1 cellular context compared by ENCODE assay signal in the genomic region with DNA sequence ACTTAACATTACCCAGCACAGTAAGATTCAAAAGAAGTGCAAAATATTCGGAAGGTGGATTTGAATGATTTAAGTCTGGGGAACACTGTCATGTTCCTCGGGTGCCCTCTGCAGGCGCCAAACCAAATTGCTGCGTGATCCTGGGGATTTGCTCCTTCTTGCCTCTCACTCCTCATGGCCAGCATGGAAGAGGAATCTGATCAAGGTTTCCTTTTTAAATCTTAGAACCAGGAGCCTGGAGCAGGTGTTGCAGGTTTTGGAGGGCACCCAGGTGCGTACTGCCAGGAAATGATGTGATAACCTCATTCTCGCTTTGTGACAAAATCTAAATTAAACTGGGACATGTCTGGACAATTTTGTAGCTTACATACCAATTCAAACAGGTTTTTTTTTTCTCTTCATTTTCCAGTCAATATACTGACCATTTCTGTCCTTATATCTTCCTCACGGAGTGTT.
TF ChIP-seq lines count a peak whose summit lies in the region.

No MANE protein-coding gene starts in this region.

TF ChIP-seq in HepG2, 621 proteins besides CTCF, POLR2A, EP300 and RAD21 (continued from another document and continues in another):
- TF ChIP-seq JUND (CRISPR knock-in tag; IDR thresholded peaks at IDR 0.05) (no peak), CEBPG (CRISPR knock-in tag; IDR thresholded peaks at IDR 0.05) (0 out of 2 replicates have a peak, but pooled peaks have one; percentile 29), MIXL1 (CRISPR knock-in tag; IDR thresholded peaks at IDR 0.05) (0 out of 2 replicates have a peak, but pooled peaks have one; percentile 56), STAG1 (CRISPR knock-in tag; IDR thresholded peaks at IDR 0.05) (peak; percentile 100), GATAD2A (CRISPR knock-in tag; IDR thresholded peaks at IDR 0.05) (peak; percentile 47; the same call in 1 of the 2 replicates), CHCHD3 (CRISPR knock-in tag; IDR thresholded peaks at IDR 0.05) (0 out of 2 replicates have a peak, but pooled peaks have one; percentile 35), FOXA3 (CRISPR knock-in tag; IDR thresholded peaks at IDR 0.05) (peak; percentile 33; the same call in 1 of the 2 replicates), SMARCC2 (IDR thresholded peaks at IDR 0.05) (peak; percentile 4; the same call in 1 of the 2 replicates), ARNT2 (CRISPR knock-in tag; IDR thresholded peaks at IDR 0.05; ENCODE audit: low read depth) (0 out of 2 replicates have a peak, but pooled peaks have one; percentile 37), HMG20B (CRISPR knock-in tag; conservative IDR thresholded peaks at IDR 0.05) (0 out of 2 replicates have a peak, but pooled peaks have one; percentile 56), ZMYM4 (CRISPR knock-in tag; IDR thresholded peaks at IDR 0.05) (peak; percentile 37; the same call in 1 of the 2 replicates), ZNF446 (CRISPR knock-in tag; IDR thresholded peaks at IDR 0.05) (no peak), ZNF614 (CRISPR knock-in tag; IDR thresholded peaks at IDR 0.05; ENCODE audit: borderline replicate concordance) (0 out of 2 replicates have a peak, but pooled peaks have one; percentile 24), ERF (CRISPR knock-in tag; IDR thresholded peaks at IDR 0.05) (peak; percentile 27; the same call in 1 of the 2 replicates), SMAD3 (CRISPR knock-in tag; IDR thresholded peaks at IDR 0.05) (peak; percentile 70; the same call in 1 of the 2 replicates), HDAC6 (IDR thresholded peaks at IDR 0.05; ENCODE audit: low read depth, low read length) (no peak), SYNCRIP (IDR thresholded peaks at IDR 0.05; ENCODE audit: insufficient read depth, low read depth, low read length) (no peak), RXRB (CRISPR knock-in tag; IDR thresholded peaks at IDR 0.05; ENCODE audit: borderline replicate concordance) (peak; percentile 59; the same call in 1 of the 2 replicates), ZNF263 (CRISPR knock-in tag; IDR thresholded peaks at IDR 0.05) (0 out of 2 replicates have a peak, but pooled peaks have one; percentile 32), GABPB1 (CRISPR knock-in tag; IDR thresholded peaks at IDR 0.05) (no peak), BRCA1 (CRISPR knock-in tag; IDR thresholded peaks at IDR 0.05) (no peak), PPARG (CRISPR knock-in tag; conservative IDR thresholded peaks at IDR 0.05) (peak; percentile 66), IRF2 (CRISPR knock-in tag; IDR thresholded peaks at IDR 0.05) (peak; percentile 67; the same call in 1 of the 2 replicates), NFE2L2 (IDR thresholded peaks at IDR 0.05; ENCODE audit: low read length) (no peak), LCORL (IDR thresholded peaks at IDR 0.05) (no peak), LCORL (CRISPR knock-in tag; IDR thresholded peaks at IDR 0.05) (no peak), SP140L (CRISPR knock-in tag; IDR thresholded peaks at IDR 0.05; ENCODE audit: borderline replicate concordance) (0 out of 2 replicates have a peak, but pooled peaks have one; percentile 46), NFE2 (CRISPR knock-in tag; IDR thresholded peaks at IDR 0.05) (0 out of 2 replicates have a peak, but pooled peaks have one; percentile 8), ZNF776 (CRISPR knock-in tag; IDR thresholded peaks at IDR 0.05) (no peak), ZNF562 (CRISPR knock-in tag; IDR thresholded peaks at IDR 0.05; ENCODE audit: borderline replicate concordance) (no peak), ZNF331 (CRISPR knock-in tag; IDR thresholded peaks at IDR 0.05) (peak; percentile 38; the same call in 1 of the 2 replicates), NR2F1 (CRISPR knock-in tag; IDR thresholded peaks at IDR 0.05) (no peak), MAZ (IDR thresholded peaks at IDR 0.05; ENCODE audit: borderline replicate concordance, low read depth, low read length) (no peak), MAZ (CRISPR knock-in tag; IDR thresholded peaks at IDR 0.05; ENCODE audit: low read depth) (no peak), KDM2A (CRISPR knock-in tag; IDR thresholded peaks at IDR 0.05; ENCODE audit: borderline replicate concordance, low read depth) (peak; percentile 59), JARID2 (CRISPR knock-in tag; IDR thresholded peaks at IDR 0.05; ENCODE audit: insufficient replicate concordance) (peak; percentile 87), SIX4 (CRISPR knock-in tag; IDR thresholded peaks at IDR 0.05) (no peak), ZNF24 (IDR thresholded peaks at IDR 0.05) (peak; percentile 58; the same call in 1 of the 2 replicates), SMC3 (IDR thresholded peaks at IDR 0.05; ENCODE audit: low read length) (peak; percentile 100), KAT7 (CRISPR knock-in tag; IDR thresholded peaks at IDR 0.05; ENCODE audit: borderline replicate concordance) (0 out of 2 replicates have a peak, but pooled peaks have one; percentile 57), ZNF292 (CRISPR knock-in tag; IDR thresholded peaks at IDR 0.05; ENCODE audit: borderline replicate concordance, low read depth) (no peak)
- TF ChIP-seq, protein P1, sequence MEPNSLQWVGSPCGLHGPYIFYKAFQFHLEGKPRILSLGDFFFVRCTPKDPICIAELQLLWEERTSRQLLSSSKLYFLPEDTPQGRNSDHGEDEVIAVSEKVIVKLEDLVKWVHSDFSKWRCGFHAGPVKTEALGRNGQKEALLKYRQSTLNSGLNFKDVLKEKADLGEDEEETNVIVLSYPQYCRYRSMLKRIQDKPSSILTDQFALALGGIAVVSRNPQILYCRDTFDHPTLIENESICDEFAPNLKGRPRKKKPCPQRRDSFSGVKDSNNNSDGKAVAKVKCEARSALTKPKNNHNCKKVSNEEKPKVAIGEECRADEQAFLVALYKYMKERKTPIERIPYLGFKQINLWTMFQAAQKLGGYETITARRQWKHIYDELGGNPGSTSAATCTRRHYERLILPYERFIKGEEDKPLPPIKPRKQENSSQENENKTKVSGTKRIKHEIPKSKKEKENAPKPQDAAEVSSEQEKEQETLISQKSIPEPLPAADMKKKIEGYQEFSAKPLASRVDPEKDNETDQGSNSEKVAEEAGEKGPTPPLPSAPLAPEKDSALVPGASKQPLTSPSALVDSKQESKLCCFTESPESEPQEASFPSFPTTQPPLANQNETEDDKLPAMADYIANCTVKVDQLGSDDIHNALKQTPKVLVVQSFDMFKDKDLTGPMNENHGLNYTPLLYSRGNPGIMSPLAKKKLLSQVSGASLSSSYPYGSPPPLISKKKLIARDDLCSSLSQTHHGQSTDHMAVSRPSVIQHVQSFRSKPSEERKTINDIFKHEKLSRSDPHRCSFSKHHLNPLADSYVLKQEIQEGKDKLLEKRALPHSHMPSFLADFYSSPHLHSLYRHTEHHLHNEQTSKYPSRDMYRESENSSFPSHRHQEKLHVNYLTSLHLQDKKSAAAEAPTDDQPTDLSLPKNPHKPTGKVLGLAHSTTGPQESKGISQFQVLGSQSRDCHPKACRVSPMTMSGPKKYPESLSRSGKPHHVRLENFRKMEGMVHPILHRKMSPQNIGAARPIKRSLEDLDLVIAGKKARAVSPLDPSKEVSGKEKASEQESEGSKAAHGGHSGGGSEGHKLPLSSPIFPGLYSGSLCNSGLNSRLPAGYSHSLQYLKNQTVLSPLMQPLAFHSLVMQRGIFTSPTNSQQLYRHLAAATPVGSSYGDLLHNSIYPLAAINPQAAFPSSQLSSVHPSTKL (CRISPR knock-in tag; IDR thresholded peaks at IDR 0.05): peak; percentile 48; the same call in 1 of the 2 replicates
- TF ChIP-seq, protein P2, sequence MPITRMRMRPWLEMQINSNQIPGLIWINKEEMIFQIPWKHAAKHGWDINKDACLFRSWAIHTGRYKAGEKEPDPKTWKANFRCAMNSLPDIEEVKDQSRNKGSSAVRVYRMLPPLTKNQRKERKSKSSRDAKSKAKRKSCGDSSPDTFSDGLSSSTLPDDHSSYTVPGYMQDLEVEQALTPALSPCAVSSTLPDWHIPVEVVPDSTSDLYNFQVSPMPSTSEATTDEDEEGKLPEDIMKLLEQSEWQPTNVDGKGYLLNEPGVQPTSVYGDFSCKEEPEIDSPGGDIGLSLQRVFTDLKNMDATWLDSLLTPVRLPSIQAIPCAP (CRISPR knock-in tag; IDR thresholded peaks at IDR 0.05; ENCODE audit: low read depth): no peak
- TF ChIP-seq, protein P3, sequence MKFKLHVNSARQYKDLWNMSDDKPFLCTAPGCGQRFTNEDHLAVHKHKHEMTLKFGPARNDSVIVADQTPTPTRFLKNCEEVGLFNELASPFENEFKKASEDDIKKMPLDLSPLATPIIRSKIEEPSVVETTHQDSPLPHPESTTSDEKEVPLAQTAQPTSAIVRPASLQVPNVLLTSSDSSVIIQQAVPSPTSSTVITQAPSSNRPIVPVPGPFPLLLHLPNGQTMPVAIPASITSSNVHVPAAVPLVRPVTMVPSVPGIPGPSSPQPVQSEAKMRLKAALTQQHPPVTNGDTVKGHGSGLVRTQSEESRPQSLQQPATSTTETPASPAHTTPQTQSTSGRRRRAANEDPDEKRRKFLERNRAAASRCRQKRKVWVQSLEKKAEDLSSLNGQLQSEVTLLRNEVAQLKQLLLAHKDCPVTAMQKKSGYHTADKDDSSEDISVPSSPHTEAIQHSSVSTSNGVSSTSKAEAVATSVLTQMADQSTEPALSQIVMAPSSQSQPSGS (CRISPR knock-in tag; IDR thresholded peaks at IDR 0.05): 0 out of 2 replicates have a peak, but pooled peaks have one; percentile 48
- TF ChIP-seq, protein P4, sequence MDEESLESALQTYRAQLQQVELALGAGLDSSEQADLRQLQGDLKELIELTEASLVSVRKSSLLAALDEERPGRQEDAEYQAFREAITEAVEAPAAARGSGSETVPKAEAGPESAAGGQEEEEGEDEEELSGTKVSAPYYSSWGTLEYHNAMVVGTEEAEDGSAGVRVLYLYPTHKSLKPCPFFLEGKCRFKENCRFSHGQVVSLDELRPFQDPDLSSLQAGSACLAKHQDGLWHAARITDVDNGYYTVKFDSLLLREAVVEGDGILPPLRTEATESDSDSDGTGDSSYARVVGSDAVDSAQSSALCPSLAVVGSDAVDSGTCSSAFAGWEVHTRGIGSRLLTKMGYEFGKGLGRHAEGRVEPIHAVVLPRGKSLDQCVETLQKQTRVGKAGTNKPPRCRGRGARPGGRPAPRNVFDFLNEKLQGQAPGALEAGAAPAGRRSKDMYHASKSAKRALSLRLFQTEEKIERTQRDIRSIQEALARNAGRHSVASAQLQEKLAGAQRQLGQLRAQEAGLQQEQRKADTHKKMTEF (CRISPR knock-in tag; IDR thresholded peaks at IDR 0.05): peak; percentile 56; the same call in 1 of the 2 replicates
- TF ChIP-seq, protein P5, sequence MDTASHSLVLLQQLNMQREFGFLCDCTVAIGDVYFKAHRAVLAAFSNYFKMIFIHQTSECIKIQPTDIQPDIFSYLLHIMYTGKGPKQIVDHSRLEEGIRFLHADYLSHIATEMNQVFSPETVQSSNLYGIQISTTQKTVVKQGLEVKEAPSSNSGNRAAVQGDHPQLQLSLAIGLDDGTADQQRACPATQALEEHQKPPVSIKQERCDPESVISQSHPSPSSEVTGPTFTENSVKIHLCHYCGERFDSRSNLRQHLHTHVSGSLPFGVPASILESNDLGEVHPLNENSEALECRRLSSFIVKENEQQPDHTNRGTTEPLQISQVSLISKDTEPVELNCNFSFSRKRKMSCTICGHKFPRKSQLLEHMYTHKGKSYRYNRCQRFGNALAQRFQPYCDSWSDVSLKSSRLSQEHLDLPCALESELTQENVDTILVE (CRISPR knock-in tag; IDR thresholded peaks at IDR 0.05): peak; percentile 32; the same call in 1 of the 2 replicates
- TF ChIP-seq, protein P6, sequence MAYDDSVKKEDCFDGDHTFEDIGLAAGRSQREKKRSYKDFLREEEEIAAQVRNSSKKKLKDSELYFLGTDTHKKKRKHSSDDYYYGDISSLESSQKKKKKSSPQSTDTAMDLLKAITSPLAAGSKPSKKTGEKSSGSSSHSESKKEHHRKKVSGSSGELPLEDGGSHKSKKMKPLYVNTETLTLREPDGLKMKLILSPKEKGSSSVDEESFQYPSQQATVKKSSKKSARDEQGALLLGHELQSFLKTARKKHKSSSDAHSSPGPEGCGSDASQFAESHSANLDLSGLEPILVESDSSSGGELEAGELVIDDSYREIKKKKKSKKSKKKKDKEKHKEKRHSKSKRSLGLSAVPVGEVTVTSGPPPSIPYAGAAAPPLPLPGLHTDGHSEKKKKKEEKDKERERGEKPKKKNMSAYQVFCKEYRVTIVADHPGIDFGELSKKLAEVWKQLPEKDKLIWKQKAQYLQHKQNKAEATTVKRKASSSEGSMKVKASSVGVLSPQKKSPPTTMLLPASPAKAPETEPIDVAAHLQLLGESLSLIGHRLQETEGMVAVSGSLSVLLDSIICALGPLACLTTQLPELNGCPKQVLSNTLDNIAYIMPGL (CRISPR knock-in tag; IDR thresholded peaks at IDR 0.05; ENCODE audit: borderline replicate concordance in 1 of 2, low read depth in 1 of 2): peak in 1 of 2 experiments; percentile 61; a peak in 1 of 4 replicates
- TF ChIP-seq, protein P7, sequence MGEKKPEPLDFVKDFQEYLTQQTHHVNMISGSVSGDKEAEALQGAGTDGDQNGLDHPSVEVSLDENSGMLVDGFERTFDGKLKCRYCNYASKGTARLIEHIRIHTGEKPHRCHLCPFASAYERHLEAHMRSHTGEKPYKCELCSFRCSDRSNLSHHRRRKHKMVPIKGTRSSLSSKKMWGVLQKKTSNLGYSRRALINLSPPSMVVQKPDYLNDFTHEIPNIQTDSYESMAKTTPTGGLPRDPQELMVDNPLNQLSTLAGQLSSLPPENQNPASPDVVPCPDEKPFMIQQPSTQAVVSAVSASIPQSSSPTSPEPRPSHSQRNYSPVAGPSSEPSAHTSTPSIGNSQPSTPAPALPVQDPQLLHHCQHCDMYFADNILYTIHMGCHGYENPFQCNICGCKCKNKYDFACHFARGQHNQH (CRISPR knock-in tag; IDR thresholded peaks at IDR 0.05): peak; percentile 49; the same call in 1 of the 2 replicates
- TF ChIP-seq, protein P8, sequence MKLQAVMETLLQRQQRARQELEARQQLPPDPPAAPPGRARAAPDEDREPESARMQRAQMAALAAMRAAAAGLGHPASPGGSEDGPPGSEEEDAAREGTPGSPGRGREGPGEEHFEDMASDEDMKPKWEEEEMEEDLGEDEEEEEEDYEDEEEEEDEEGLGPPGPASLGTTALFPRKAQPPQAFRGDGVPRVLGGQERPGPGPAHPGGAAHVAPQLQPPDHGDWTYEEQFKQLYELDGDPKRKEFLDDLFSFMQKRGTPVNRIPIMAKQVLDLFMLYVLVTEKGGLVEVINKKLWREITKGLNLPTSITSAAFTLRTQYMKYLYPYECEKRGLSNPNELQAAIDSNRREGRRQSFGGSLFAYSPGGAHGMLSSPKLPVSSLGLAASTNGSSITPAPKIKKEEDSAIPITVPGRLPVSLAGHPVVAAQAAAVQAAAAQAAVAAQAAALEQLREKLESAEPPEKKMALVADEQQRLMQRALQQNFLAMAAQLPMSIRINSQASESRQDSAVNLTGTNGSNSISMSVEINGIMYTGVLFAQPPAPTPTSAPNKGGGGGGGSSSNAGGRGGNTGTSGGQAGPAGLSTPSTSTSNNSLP (IDR thresholded peaks at IDR 0.05; ENCODE audit: low read depth, low read length): 0 out of 2 replicates have a peak, but pooled peaks have one; percentile 34
- TF ChIP-seq, protein P9, sequence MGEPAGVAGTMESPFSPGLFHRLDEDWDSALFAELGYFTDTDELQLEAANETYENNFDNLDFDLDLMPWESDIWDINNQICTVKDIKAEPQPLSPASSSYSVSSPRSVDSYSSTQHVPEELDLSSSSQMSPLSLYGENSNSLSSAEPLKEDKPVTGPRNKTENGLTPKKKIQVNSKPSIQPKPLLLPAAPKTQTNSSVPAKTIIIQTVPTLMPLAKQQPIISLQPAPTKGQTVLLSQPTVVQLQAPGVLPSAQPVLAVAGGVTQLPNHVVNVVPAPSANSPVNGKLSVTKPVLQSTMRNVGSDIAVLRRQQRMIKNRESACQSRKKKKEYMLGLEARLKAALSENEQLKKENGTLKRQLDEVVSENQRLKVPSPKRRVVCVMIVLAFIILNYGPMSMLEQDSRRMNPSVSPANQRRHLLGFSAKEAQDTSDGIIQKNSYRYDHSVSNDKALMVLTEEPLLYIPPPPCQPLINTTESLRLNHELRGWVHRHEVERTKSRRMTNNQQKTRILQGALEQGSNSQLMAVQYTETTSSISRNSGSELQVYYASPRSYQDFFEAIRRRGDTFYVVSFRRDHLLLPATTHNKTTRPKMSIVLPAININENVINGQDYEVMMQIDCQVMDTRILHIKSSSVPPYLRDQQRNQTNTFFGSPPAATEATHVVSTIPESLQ (CRISPR knock-in tag; conservative IDR thresholded peaks at IDR 0.05): 0 out of 2 replicates have a peak, but pooled peaks have one; percentile 81
